ENCODE assay signal across 9 cellular contexts in the genomic region with DNA sequence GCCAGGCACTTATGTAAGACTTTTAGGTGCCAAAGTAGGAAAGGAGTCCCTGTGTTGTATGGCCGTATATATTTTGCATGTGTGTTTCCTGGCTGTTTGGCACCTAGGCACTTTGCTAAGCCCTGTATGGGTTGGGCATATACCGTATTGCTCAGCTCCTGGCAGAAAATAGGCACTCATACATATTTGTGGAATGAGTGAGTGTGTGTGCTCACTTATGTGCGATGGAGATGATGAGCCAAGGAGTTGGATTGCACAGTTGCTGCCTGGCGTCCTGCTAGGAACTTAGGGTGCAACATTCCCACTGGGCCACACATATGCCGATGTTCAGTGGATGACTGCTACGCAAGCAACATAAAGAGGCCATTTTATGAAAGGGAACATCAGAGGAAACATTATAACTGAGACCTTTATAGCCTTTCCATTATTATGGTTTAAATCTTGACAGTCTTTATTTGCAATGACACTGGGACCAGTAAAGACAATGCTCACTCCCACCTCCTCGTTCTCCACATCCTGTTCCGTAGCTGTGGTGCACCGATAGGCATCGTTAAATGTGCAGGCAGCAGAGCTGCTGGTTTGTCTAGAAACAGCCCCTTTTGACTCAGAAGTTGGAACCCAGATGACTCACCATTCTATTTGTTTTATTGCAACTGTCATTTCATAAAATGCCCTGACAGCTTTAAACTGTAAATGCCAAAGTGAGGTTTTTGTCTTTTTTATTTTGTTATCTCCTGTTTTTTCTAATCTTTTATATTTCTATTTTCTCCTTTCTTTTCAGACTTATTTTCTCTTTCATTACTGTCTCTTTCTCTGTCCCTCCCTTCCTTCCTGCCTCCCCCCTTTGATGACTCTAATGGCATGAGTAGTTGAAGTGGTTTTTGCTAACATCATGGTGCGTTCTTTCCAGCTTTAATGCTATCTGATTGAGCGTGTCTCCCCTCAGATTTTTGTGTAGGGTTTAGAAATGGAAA.
DNase-seq lines count a peak whose midpoint lies in the region; ATAC-seq lines count a peak whose summit lies in the region.
"Had no signal": no experiment of that assay in that cellular context is flagged by ENCODE, and none has a peak within 500 bp of the region (broad histone marks: within the 10 kb centered on the region; RNA-seq: fewer than 3 reads in every experiment).

No MANE protein-coding gene starts in this region.

- no peaks in the 10 kb centered on the region for H3K9me3 ChIP-seq in BLaER1 treated with 17β-estradiol and CSF1 and Interleukin-3, amounts not matched to agents 10 nM and 100 nM (replicated peaks in 1 of 11)
- H3K9me3 ChIP-seq in mucosa of rectum (ENCODE audit: control insufficient read depth in 2 of 2, low read length in 2 of 2) = no peaks in the 10 kb centered on the region

- H3K27ac ChIP-seq in BLaER1 treated with 17β-estradiol and CSF1 and Interleukin-3, amounts not matched to agents 10 nM and 100 nM = peak overlapping the region in 10 of 11 experiments; percentile 27 to 86 (median 80); a peak in 20 of 22 replicates
- peak overlapping the region; percentile 26 to 28 for H3K27ac ChIP-seq in mucosa of rectum (ENCODE audit: low read depth in 2 of 2, low read length in 2 of 2)
- H3K27ac ChIP-seq: KMS-11 had no signal

- H3K4me2 ChIP-seq in BLaER1 treated with 17β-estradiol and CSF1 and Interleukin-3, amounts not matched to agents 10 nM and 100 nM = peak overlapping the region; percentile 71 to 94 (median 88)
- H3K4me2 ChIP-seq: KMS-11 had no signal

- H3K4me3 ChIP-seq in BLaER1 treated with 17β-estradiol and CSF1 and Interleukin-3, amounts not matched to agents 10 nM and 100 nM = peak overlapping the region in 8 of 10 experiments; percentile 5 to 48 (median 16); a peak in 13 of 20 replicates
- H3K4me3 ChIP-seq in mucosa of rectum (ENCODE audit: low read length in 2 of 2) = peak overlapping the region; percentile 11 to 39

- peak overlapping the region; percentile 12 to 94 for H3K27ac Mint-ChIP-seq in stimulated activated naive CD8-positive, alpha-beta T cell treated with anti-CD3 and anti-CD28 coated beads, Interleukin-15, amount 100 ng/mL, for 72 hours

- peaks cover 62 to 88% (median 82%) of the 10 kb centered on the region in 10 experiments for H3K4me1 ChIP-seq in BLaER1 treated with 17β-estradiol and CSF1 and Interleukin-3, amounts not matched to agents 10 nM and 100 nM
- H3K4me1 ChIP-seq in mucosa of rectum (ENCODE audit: control insufficient read depth in 2 of 2, insufficient read depth in 2 of 2, low read length in 2 of 2) = peaks cover 16 to 21% of the 10 kb centered on the region in 2 donors

- no peaks in the 10 kb centered on the region for H3K27me3 Mint-ChIP-seq in stimulated activated naive CD8-positive, alpha-beta T cell treated with anti-CD3 and anti-CD28 coated beads, Interleukin-15, amount 100 ng/mL, for 72 hours

- H3K9me3 Mint-ChIP-seq in stimulated activated naive CD8-positive, alpha-beta T cell treated with anti-CD3 and anti-CD28 coated beads, Interleukin-15, amount 100 ng/mL, for 72 hours = no peaks in the 10 kb centered on the region

- DNase-seq in T1000 (lab: John Stamatoyannopoulos, UW) (peak; percentile 55), astrocyte of the hippocampus (ENCODE audit: low read depth, low spot score) (peak; percentile 73), NCI-H2107 (lab: John Stamatoyannopoulos, UW) (no peak)
- peak; percentile 80 for DNase-seq in stimulated activated naive CD8-positive, alpha-beta T cell treated with anti-CD3 and anti-CD28 coated beads, Interleukin-15, amount 100 ng/mL, for 72 hours

- H3K27me3 ChIP-seq in BLaER1 treated with 17β-estradiol and CSF1 and Interleukin-3, amounts not matched to agents 10 nM and 100 nM = no peaks in the 10 kb centered on the region
- H3K27me3 ChIP-seq in mucosa of rectum (ENCODE audit: control insufficient read depth in 2 of 2, insufficient read depth in 2 of 2, low read length in 2 of 2) = no peaks in the 10 kb centered on the region

- peak overlapping the region in 10 of 11 experiments; percentile 41 to 73 (median 64); a peak in 19 of 22 replicates for H3K9ac ChIP-seq in BLaER1 treated with 17β-estradiol and CSF1 and Interleukin-3, amounts not matched to agents 10 nM and 100 nM
- no peak overlapping the region for H3K9ac ChIP-seq in mucosa of rectum (ENCODE audit: low read depth in 1 of 2, low read length in 2 of 2)
- H3K9ac ChIP-seq: KMS-11 had no signal

- peaks cover 41 to 100% (median 89%) of the 10 kb centered on the region in 11 experiments; a peak in 21 of 22 replicates for H4K20me1 ChIP-seq in BLaER1 treated with 17β-estradiol and CSF1 and Interleukin-3, amounts not matched to agents 10 nM and 100 nM

- H3K36me3 ChIP-seq in BLaER1 treated with 17β-estradiol and CSF1 and Interleukin-3, amounts not matched to agents 10 nM and 100 nM = no peaks in the 10 kb centered on the region; a peak in 1 of 22 replicates
- no peaks in the 10 kb centered on the region for H3K36me3 ChIP-seq in mucosa of rectum (ENCODE audit: control insufficient read depth in 2 of 2, insufficient read depth in 2 of 2, low read length in 2 of 2)

- ATAC-seq in GM19397 (IDR thresholded peaks at IDR 0.05; ENCODE audit: unreplicated experiment) (peak; percentile 73), HG03521 (IDR thresholded peaks at IDR 0.05; ENCODE audit: unreplicated experiment) (peak; percentile 80)
- ATAC-seq in stimulated activated naive CD8-positive, alpha-beta T cell treated with anti-CD3 and anti-CD28 coated beads, Interleukin-15, amount 100 ng/mL, for 72 hours = peak; percentile 97

- H3K4me3 Mint-ChIP-seq in stimulated activated naive CD8-positive, alpha-beta T cell treated with anti-CD3 and anti-CD28 coated beads, Interleukin-15, amount 100 ng/mL, for 72 hours = peak overlapping the region; percentile 43 to 45

- peaks cover 91% of the 10 kb centered on the region for H3K4me1 Mint-ChIP-seq in stimulated activated naive CD8-positive, alpha-beta T cell treated with anti-CD3 and anti-CD28 coated beads, Interleukin-15, amount 100 ng/mL, for 72 hours

Comparison
In these comparisons a context has a peak if more than half of its experiments do, and no peak if none do; other contexts are left out.
1. H3K9ac ChIP-seq: peak in BLaER1 treated with 17β-estradiol and CSF1 and Interleukin-3, amounts not matched to agents 10 nM and 100 nM (10 of 11); none in mucosa of rectum (0 of 2).
2. Peak in every context shown above with its lines, with median percentiles within 50 percentile points of each other: ATAC-seq.